In genomic region chr17:4998666-4999428, GRCh38 we compare ENCODE assay signal across 5 cellular contexts. TPM values are rescaled to one million over a fixed set of nuclear protein-coding genes. Genes with fewer than 3 reads are reported as not detected.
DNase-seq lines count a peak whose midpoint lies in the region; ATAC-seq and TF ChIP-seq lines count a peak whose summit lies in the region.

No MANE protein-coding gene starts in this region.

- H3K4me3 Mint-ChIP-seq in endodermal cell: peak overlapping the region; percentile 84

- H3K36me3 ChIP-seq in endodermal cell (ENCODE audit: control insufficient read depth, insufficient read depth, low read length): peaks cover 42% of the 10 kb centered on the region
- peaks cover 0 to 28% of the 10 kb centered on the region in 2 donors for H3K36me3 ChIP-seq in gastrocnemius medialis

- H3K9me3 Mint-ChIP-seq in endodermal cell: no peaks in the 10 kb centered on the region

- DNase-seq in LoVo (ENCODE audit: low spot score) (peak; percentile 12), endodermal cell (peak; percentile 71), gastrocnemius medialis (peak in 1 of 2 donors; percentile 42), midbrain (lab: John Stamatoyannopoulos, UW) (no peak)

- H3K4me1 ChIP-seq in endodermal cell (ENCODE audit: control insufficient read depth, insufficient read depth, low read length): peaks cover 12% of the 10 kb centered on the region
- H3K4me1 ChIP-seq in gastrocnemius medialis: peaks cover 44 to 51% of the 10 kb centered on the region in 2 donors

- H3K36me3 Mint-ChIP-seq in endodermal cell (ENCODE audit: low read depth): peaks cover 36% of the 10 kb centered on the region

- no peak for TF ChIP-seq CTCF in endodermal cell (conservative IDR thresholded peaks at IDR 0.05)
- TF ChIP-seq CTCF in gastrocnemius medialis (IDR thresholded peaks at IDR 0.05 in 4 of 5, conservative IDR thresholded peaks at IDR 0.05 in 1 of 5): no peak

- peaks cover 10% of the 10 kb centered on the region for H3K4me1 Mint-ChIP-seq in endodermal cell

- peak overlapping the region; percentile 97 for H3K4me3 ChIP-seq in endodermal cell (ENCODE audit: low read length)
- peak overlapping the region; percentile 80 to 99 (median 96) for H3K4me3 ChIP-seq in gastrocnemius medialis

- H3K9me3 ChIP-seq in endodermal cell (ENCODE audit: control insufficient read depth, low read length) (no peaks in the 10 kb centered on the region), gastrocnemius medialis (no peaks in the 10 kb centered on the region)

- H3K27me3 ChIP-seq in endodermal cell (ENCODE audit: control insufficient read depth, insufficient read depth, low read length, poor library complexity, severe bottlenecking) (peaks cover 8% of the 10 kb centered on the region), gastrocnemius medialis (no peaks in the 10 kb centered on the region)

- H3K27ac ChIP-seq in endodermal cell (ENCODE audit: low read depth, low read length) (no peak overlapping the region), gastrocnemius medialis (peak overlapping the region; percentile 98 to 99 (median 99))

- H3K27me3 Mint-ChIP-seq in endodermal cell (ENCODE audit: insufficient read depth): peaks cover 29% of the 10 kb centered on the region

- in situ Hi-C loops in gastrocnemius medialis (cut with MboI; ENCODE audit: low sequenced_read_pairs in 4 of 4): no loop called here

- peak overlapping the region; percentile 83 for H3K9ac ChIP-seq in endodermal cell (ENCODE audit: extremely low read depth, low read length, poor library complexity, severe bottlenecking)

- intact Hi-C loops in gastrocnemius medialis (cut with DNase I; ENCODE audit: low total_unique reads): no loop called here

- peak in 1 of 2 donors; percentile 19 for TF ChIP-seq POLR2A in gastrocnemius medialis (IDR thresholded peaks at IDR 0.05)

- ATAC-seq in gastrocnemius medialis (no peak), GM21825 (IDR thresholded peaks at IDR 0.05; ENCODE audit: unreplicated experiment) (no peak)

- H3K27ac Mint-ChIP-seq in endodermal cell: peak overlapping the region; percentile 64

- 21 to 29% methylated on average over 8 to 14 of the region's 14 CpGs for WGBS in endodermal cell (ENCODE audit: insufficient coverage in 1 of 2, insufficient read length in 1 of 2), 2 experiments

RNA-seq across cellular contexts. Expression of gene KIF1C, which starts 1.1 kb away (rescaled TPM):
- 100 to 1,000 TPM; 108 to 133 TPM for total RNA-seq in endodermal cell
- polyA plus RNA-seq in endodermal cell (2013, experiment 1 of 2): 39.1 TPM
- polyA plus RNA-seq in endodermal cell (2013, experiment 2 of 2): 37.6 TPM
- total RNA-seq in gastrocnemius medialis: 100 to 1,000 TPM; 327 to 543 (median 393) TPM

RNA-seq across cellular contexts. Expression of gene INCA1, which starts 1.5 kb away (rescaled TPM):
- total RNA-seq in endodermal cell: 1 to 10 TPM in 1 of 2 donors, under 1 TPM in 1; 0.99 to 1.7 TPM
- 0.89 TPM for polyA plus RNA-seq in endodermal cell (2013, experiment 1 of 2)
- 0.87 TPM for polyA plus RNA-seq in endodermal cell (2013, experiment 2 of 2)
- 1 to 10 TPM; 1.9 to 5.7 (median 4.3) TPM for total RNA-seq in gastrocnemius medialis

RNA-seq across cellular contexts. Expression of gene CAMTA2, which starts 11.4 kb away (rescaled TPM):
- total RNA-seq in endodermal cell (10 to 100 TPM; 13.6 to 24.8 TPM), gastrocnemius medialis (10 to 100 TPM; 19.1 to 46.4 (median 36.4) TPM)
- 14.6 TPM for polyA plus RNA-seq in endodermal cell (2013, experiment 1 of 2)
- 14.7 TPM for polyA plus RNA-seq in endodermal cell (2013, experiment 2 of 2)

RNA-seq across cellular contexts. Expression of gene SPAG7, which starts 31.2 kb away (rescaled TPM):
- total RNA-seq in endodermal cell (10 to 100 TPM; 81.1 to 84.4 TPM), gastrocnemius medialis (100 to 1,000 TPM in 1 of 4 donors, 10 to 100 TPM in 3; 78.6 to 114 (median 91.0) TPM)
- 92.8 TPM for polyA plus RNA-seq in endodermal cell (2013, experiment 1 of 2)
- polyA plus RNA-seq in endodermal cell (2013, experiment 2 of 2): 92.8 TPM

RNA-seq across cellular contexts. Expression of gene SLC52A1, which starts 36.4 kb away (rescaled TPM):
- total RNA-seq in endodermal cell (under 1 TPM in 1 of 2 donors, not detected in 1; 0.13 TPM), gastrocnemius medialis (not detected)
- polyA plus RNA-seq in endodermal cell (2013, experiment 1 of 2): 0.11 TPM
- 0.12 TPM for polyA plus RNA-seq in endodermal cell (2013, experiment 2 of 2)
